Comparison of ENCODE assay signal across 11 cellular contexts in the genomic region with DNA sequence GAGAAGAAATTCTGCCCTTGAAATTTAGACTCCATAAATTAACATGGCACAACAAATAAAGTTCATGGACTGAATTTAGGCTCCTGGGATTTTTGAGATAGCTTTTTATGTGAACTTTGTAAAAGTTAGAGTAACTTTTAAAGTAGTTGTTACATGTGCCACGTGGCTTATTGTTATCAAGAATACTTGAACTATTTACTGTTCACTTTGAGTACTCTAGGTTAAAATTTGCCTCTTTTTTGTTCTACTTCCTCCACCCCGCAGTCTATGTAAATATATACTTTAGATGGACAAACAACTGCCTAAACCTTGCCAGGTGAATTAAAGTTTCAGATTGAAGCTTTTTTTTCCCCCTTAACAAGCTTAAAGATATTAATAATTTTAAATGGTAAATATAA.
DNase-seq lines count a peak whose midpoint lies in the region; ATAC-seq and TF ChIP-seq lines count a peak whose summit lies in the region.
"Had no signal": no experiment of that assay in that cellular context is flagged by ENCODE, and none has a peak within 500 bp of the region (broad histone marks: within the 10 kb centered on the region; RNA-seq: fewer than 3 reads in every experiment).

No MANE protein-coding gene starts in this region.

- TF ChIP-seq CTCF in Calu3 (IDR thresholded peaks at IDR 0.05; ENCODE audit: unreplicated experiment), result no peak
- no peak for TF ChIP-seq CTCF in activated CD8-positive, alpha-beta T cell treated with anti-CD3 and anti-CD28 coated beads for 36 hours (IDR thresholded peaks at IDR 0.05)

- no peak overlapping the region for H3K27ac ChIP-seq in CD4-positive, CD25-positive, alpha-beta regulatory T cell (ENCODE audit: insufficient read depth, low read length, poor library complexity, severe bottlenecking)

- no peak for DNase-seq in CD4-positive, CD25-positive, alpha-beta regulatory T cell
- DNase-seq in Calu3 (no peak), mesenteric fat pad (ENCODE audit: low spot score) (no peak), NCI-H2171 (lab: John Stamatoyannopoulos, UW) (no peak), NCI-H1694 (lab: John Stamatoyannopoulos, UW) (no peak)
- no peak for DNase-seq in activated CD8-positive, alpha-beta T cell treated with anti-CD3 and anti-CD28 coated beads for 36 hours
- no peak for DNase-seq in natural killer cell treated with Interleukin-12 subunit alpha and Interleukin-12 subunit beta and Interleukin-15 and Interleukin-18, amount 100 ng/mL, for 72 hours (ENCODE audit: low spot score)
- DNase-seq: aorta, NCI-H446, Peyer's patch, T1000 had no signal

- H3K36me3 Mint-ChIP-seq in CD4-positive, CD25-positive, alpha-beta regulatory T cell, result no peaks in the 10 kb centered on the region
- peaks cover 7% of the 10 kb centered on the region for H3K36me3 Mint-ChIP-seq in Calu3 (ENCODE audit: insufficient read depth, unreplicated experiment)
- peaks cover 30% of the 10 kb centered on the region for H3K36me3 Mint-ChIP-seq in activated CD8-positive, alpha-beta T cell treated with anti-CD3 and anti-CD28 coated beads for 36 hours (ENCODE audit: low read depth)
- H3K36me3 Mint-ChIP-seq in natural killer cell treated with Interleukin-12 subunit alpha and Interleukin-12 subunit beta and Interleukin-15 and Interleukin-18, amount 100 ng/mL, for 72 hours, result peaks cover 11% of the 10 kb centered on the region

- H3K9me3 ChIP-seq in CD4-positive, CD25-positive, alpha-beta regulatory T cell (ENCODE audit: control insufficient read depth in 2 of 2, low read length in 2 of 2), result no peaks in the 10 kb centered on the region
- H3K9me3 ChIP-seq: Peyer's patch had no signal

- peaks cover 18 to 47% (median 29%) of the 10 kb centered on the region in 4 donors for H3K4me1 Mint-ChIP-seq in CD4-positive, CD25-positive, alpha-beta regulatory T cell
- peaks cover 37% of the 10 kb centered on the region for H3K4me1 Mint-ChIP-seq in Calu3 (ENCODE audit: low read depth, unreplicated experiment)
- H3K4me1 Mint-ChIP-seq in activated CD8-positive, alpha-beta T cell treated with anti-CD3 and anti-CD28 coated beads for 36 hours (ENCODE audit: low read depth), result peaks cover 29% of the 10 kb centered on the region
- H3K4me1 Mint-ChIP-seq in natural killer cell treated with Interleukin-12 subunit alpha and Interleukin-12 subunit beta and Interleukin-15 and Interleukin-18, amount 100 ng/mL, for 72 hours (ENCODE audit: low read depth in 2 of 2), result peaks cover 36 to 49% of the 10 kb centered on the region in 2 donors

- no peaks in the 10 kb centered on the region for H3K9me3 Mint-ChIP-seq in CD4-positive, CD25-positive, alpha-beta regulatory T cell
- no peaks in the 10 kb centered on the region for H3K9me3 Mint-ChIP-seq in Calu3 (ENCODE audit: low read depth, unreplicated experiment)
- H3K9me3 Mint-ChIP-seq in activated CD8-positive, alpha-beta T cell treated with anti-CD3 and anti-CD28 coated beads for 36 hours, result no peaks in the 10 kb centered on the region
- H3K9me3 Mint-ChIP-seq in natural killer cell treated with Interleukin-12 subunit alpha and Interleukin-12 subunit beta and Interleukin-15 and Interleukin-18, amount 100 ng/mL, for 72 hours, result no peaks in the 10 kb centered on the region

- POLR2A ChIA-PET in activated CD8-positive, alpha-beta T cell treated with anti-CD3 and anti-CD28 coated beads for 36 hours (lab: Charles Lee), result interaction anchor here (0.7 to 3.3 kb wide), 4 partner anchors 12 to 87 kb away, joined by 3 to 18 read pairs (median 4); no protein-coding TSS in a partner anchor

- peaks cover 21% of the 10 kb centered on the region for H3K4me1 ChIP-seq in CD4-positive, CD25-positive, alpha-beta regulatory T cell (ENCODE audit: control insufficient read depth, insufficient read depth, low read length, poor library complexity, severe bottlenecking)

- no peak for ATAC-seq in CD4-positive, CD25-positive, alpha-beta regulatory T cell (ENCODE audit: low read depth in 2 of 2)
- ATAC-seq in activated CD8-positive, alpha-beta T cell treated with anti-CD3 and anti-CD28 coated beads for 36 hours, result no peak
- no peak for ATAC-seq in natural killer cell treated with Interleukin-12 subunit alpha and Interleukin-12 subunit beta and Interleukin-15 and Interleukin-18, amount 100 ng/mL, for 72 hours

- no TSS peak for BruUV-seq in Calu3 (replicated peaks; lab: Mats Ljungman, UMichigan)

- peaks cover 20% of the 10 kb centered on the region for H3K27me3 Mint-ChIP-seq in CD4-positive, CD25-positive, alpha-beta regulatory T cell
- H3K27me3 Mint-ChIP-seq in Calu3 (ENCODE audit: unreplicated experiment), result no peaks in the 10 kb centered on the region
- no peaks in the 10 kb centered on the region for H3K27me3 Mint-ChIP-seq in activated CD8-positive, alpha-beta T cell treated with anti-CD3 and anti-CD28 coated beads for 36 hours
- H3K27me3 Mint-ChIP-seq in natural killer cell treated with Interleukin-12 subunit alpha and Interleukin-12 subunit beta and Interleukin-15 and Interleukin-18, amount 100 ng/mL, for 72 hours, result no peaks in the 10 kb centered on the region

- CTCF ChIA-PET in Calu3 (lab: Charles Lee), result no interaction called here
- CTCF ChIA-PET in activated CD8-positive, alpha-beta T cell treated with anti-CD3 and anti-CD28 coated beads for 36 hours (lab: Charles Lee), result interaction anchor here (0.9 to 2.7 kb wide), 8 partner anchors 28 to 154 kb away, joined by 3 to 16 read pairs (median 5); no protein-coding TSS in a partner anchor

- no peaks in the 10 kb centered on the region for H3K36me3 ChIP-seq in CD4-positive, CD25-positive, alpha-beta regulatory T cell (ENCODE audit: control insufficient read depth, insufficient read depth, low read length)
- H3K36me3 ChIP-seq: Peyer's patch had no signal

- peaks cover 13% of the 10 kb centered on the region for H3K27me3 ChIP-seq in CD4-positive, CD25-positive, alpha-beta regulatory T cell (ENCODE audit: control insufficient read depth, insufficient read depth, low read length)
- H3K27me3 ChIP-seq: Peyer's patch had no signal

- H3K27ac Mint-ChIP-seq in CD4-positive, CD25-positive, alpha-beta regulatory T cell, result peak overlapping the region in 2 of 3 donors; percentile 80 to 97
- H3K27ac Mint-ChIP-seq in Calu3 (ENCODE audit: unreplicated experiment), result no peak overlapping the region
- H3K27ac Mint-ChIP-seq in activated CD8-positive, alpha-beta T cell treated with anti-CD3 and anti-CD28 coated beads for 36 hours, result peak overlapping the region; percentile 46
- H3K27ac Mint-ChIP-seq in natural killer cell treated with Interleukin-12 subunit alpha and Interleukin-12 subunit beta and Interleukin-15 and Interleukin-18, amount 100 ng/mL, for 72 hours, result peak overlapping the region; percentile 81 to 95

- intact Hi-C loops in Calu3 (cut with micrococcal nuclease; ENCODE audit: unreplicated experiment), result no loop called here
- intact Hi-C loops in activated CD8-positive, alpha-beta T cell treated with anti-CD3 and anti-CD28 coated beads for 36 hours (cut with micrococcal nuclease), result no loop called here

- H3K4me3 ChIP-seq in CD4-positive, CD25-positive, alpha-beta regulatory T cell (ENCODE audit: low read depth, low read length), result peak overlapping the region; percentile 56

- peak overlapping the region; percentile 5 to 94 (median 71) for H3K4me3 Mint-ChIP-seq in CD4-positive, CD25-positive, alpha-beta regulatory T cell
- H3K4me3 Mint-ChIP-seq in Calu3 (ENCODE audit: low read depth, unreplicated experiment), result peak overlapping the region; percentile 97
- peak overlapping the region; percentile 89 for H3K4me3 Mint-ChIP-seq in activated CD8-positive, alpha-beta T cell treated with anti-CD3 and anti-CD28 coated beads for 36 hours
- peak overlapping the region; percentile 98 for H3K4me3 Mint-ChIP-seq in natural killer cell treated with Interleukin-12 subunit alpha and Interleukin-12 subunit beta and Interleukin-15 and Interleukin-18, amount 100 ng/mL, for 72 hours
